In the genomic region with DNA sequence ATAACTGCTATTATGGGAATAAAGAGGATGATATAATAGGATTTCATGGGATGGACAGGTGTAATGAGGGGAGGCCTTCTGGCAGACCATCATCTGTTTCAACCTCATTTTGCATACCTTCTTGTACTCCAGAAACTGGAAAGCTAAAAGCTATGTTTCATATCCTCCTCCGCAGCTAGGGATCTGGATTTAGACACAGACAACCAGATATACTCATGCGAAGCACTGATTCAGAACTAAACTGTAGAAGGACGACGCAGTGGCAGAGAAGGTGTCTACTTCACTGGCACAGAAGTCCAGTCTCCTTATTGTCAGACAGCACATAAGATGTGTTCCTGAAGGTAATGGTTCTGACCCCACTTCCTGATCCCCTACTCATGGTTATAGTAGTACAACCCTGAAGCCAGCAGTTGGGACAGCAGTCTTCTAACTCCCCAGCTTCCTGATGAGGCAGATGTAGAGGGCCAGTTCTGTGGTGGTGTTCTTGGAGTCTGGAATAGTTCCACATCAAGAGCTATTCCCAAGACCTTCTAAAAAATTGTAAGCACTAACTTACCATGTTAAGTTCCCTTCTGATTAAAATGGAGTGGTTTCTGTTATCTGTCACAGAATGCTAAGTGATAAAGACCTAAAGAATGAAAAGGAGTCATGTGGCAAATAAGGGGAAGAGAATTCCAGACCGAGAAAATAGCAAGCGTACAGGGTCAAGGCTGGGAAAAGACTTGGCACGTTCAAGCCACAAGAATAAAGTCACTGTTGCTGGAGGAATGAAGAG, we compare ENCODE assay signal across 1 cellular context.
TF ChIP-seq lines count a peak whose summit lies in the region.

No MANE protein-coding gene starts in this region.

TF ChIP-seq in GM12878, 131 proteins besides CTCF, POLR2A, EP300 and RAD21 (continued from another document and continues in another):
- TF ChIP-seq, protein P1, sequence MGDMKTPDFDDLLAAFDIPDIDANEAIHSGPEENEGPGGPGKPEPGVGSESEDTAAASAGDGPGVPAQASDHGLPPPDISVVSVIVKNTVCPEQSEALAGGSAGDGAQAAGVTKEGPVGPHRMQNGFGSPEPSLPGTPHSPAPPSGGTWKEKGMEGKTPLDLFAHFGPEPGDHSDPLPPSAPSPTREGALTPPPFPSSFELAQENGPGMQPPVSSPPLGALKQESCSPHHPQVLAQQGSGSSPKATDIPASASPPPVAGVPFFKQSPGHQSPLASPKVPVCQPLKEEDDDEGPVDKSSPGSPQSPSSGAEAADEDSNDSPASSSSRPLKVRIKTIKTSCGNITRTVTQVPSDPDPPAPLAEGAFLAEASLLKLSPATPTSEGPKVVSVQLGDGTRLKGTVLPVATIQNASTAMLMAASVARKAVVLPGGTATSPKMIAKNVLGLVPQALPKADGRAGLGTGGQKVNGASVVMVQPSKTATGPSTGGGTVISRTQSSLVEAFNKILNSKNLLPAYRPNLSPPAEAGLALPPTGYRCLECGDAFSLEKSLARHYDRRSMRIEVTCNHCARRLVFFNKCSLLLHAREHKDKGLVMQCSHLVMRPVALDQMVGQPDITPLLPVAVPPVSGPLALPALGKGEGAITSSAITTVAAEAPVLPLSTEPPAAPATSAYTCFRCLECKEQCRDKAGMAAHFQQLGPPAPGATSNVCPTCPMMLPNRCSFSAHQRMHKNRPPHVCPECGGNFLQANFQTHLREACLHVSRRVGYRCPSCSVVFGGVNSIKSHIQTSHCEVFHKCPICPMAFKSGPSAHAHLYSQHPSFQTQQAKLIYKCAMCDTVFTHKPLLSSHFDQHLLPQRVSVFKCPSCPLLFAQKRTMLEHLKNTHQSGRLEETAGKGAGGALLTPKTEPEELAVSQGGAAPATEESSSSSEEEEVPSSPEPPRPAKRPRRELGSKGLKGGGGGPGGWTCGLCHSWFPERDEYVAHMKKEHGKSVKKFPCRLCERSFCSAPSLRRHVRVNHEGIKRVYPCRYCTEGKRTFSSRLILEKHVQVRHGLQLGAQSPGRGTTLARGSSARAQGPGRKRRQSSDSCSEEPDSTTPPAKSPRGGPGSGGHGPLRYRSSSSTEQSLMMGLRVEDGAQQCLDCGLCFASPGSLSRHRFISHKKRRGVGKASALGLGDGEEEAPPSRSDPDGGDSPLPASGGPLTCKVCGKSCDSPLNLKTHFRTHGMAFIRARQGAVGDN (IDR thresholded peaks at IDR 0.05): peak; percentile 42; the same call in 1 of the 2 replicates
- TF ChIP-seq POLR2AphosphoS2 (IDR thresholded peaks at IDR 0.05; ENCODE audit: low read depth, low read length) (no peak), EGR1 (IDR thresholded peaks at IDR 0.05; ENCODE audit: borderline replicate concordance in 1 of 2, low read depth in 2 of 2, low read length in 2 of 2) (peak in 1 of 2 experiments; percentile 60; a peak in 1 of 3 replicates), NR2F1 (conservative IDR thresholded peaks at IDR 0.05) (no peak), POLR2AphosphoS5 (IDR thresholded peaks at IDR 0.05; ENCODE audit: low read length) (peak; percentile 84), ATF7 (IDR thresholded peaks at IDR 0.05; ENCODE audit: low read depth) (0 out of 2 replicates have a peak, but pooled peaks have one; percentile 16), GATAD2B (conservative IDR thresholded peaks at IDR 0.05; ENCODE audit: low read depth) (no peak), DPF2 (IDR thresholded peaks at IDR 0.05) (peak; percentile 33; the same call in 1 of the 2 replicates), HDGF (IDR thresholded peaks at IDR 0.05) (no peak), SIN3A (IDR thresholded peaks at IDR 0.05; ENCODE audit: low read depth, low read length) (no peak), TCF12 (IDR thresholded peaks at IDR 0.05; ENCODE audit: low read depth, low read length) (no peak), FOXM1 (IDR thresholded peaks at IDR 0.05; ENCODE audit: low read depth, low read length) (peak; percentile 80; the same call in 1 of the 2 replicates), MEF2B (IDR thresholded peaks at IDR 0.05; ENCODE audit: partially characterized antibody, poor library complexity, severe bottlenecking) (peak; percentile 60), ZNF24 (IDR thresholded peaks at IDR 0.05) (no peak), CREM (IDR thresholded peaks at IDR 0.05; ENCODE audit: low read depth) (peak; percentile 80), KLF5 (IDR thresholded peaks at IDR 0.05; ENCODE audit: partially characterized antibody) (no peak), SUZ12 (IDR thresholded peaks at IDR 0.05; ENCODE audit: unreplicated experiment) (no peak), IKZF2 (IDR thresholded peaks at IDR 0.05) (peak; percentile 89 to 91), NFIC (IDR thresholded peaks at IDR 0.05; ENCODE audit: low read depth, low read length) (peak; percentile 88; the same call in 1 of the 2 replicates), CBX3 (IDR thresholded peaks at IDR 0.05; ENCODE audit: borderline replicate concordance, low read depth) (no peak), IRF4 (IDR thresholded peaks at IDR 0.05; ENCODE audit: low read depth, low read length) (peak; percentile 87), STAT3 (IDR thresholded peaks at IDR 0.05; ENCODE audit: low read depth, low read length) (0 out of 2 replicates have a peak, but pooled peaks have one; percentile 56), HDAC6 (IDR thresholded peaks at IDR 0.05; ENCODE audit: unreplicated experiment) (no peak), LARP7 (IDR thresholded peaks at IDR 0.05) (0 out of 2 replicates have a peak, but pooled peaks have one; percentile 31), PML (IDR thresholded peaks at IDR 0.05; ENCODE audit: low read length) (peak; percentile 65; the same call in 1 of the 2 replicates), SP1 (IDR thresholded peaks at IDR 0.05; ENCODE audit: low read depth, low read length) (peak; percentile 24), TAF1 (IDR thresholded peaks at IDR 0.05; ENCODE audit: borderline replicate concordance, low read depth, low read length) (0 out of 2 replicates have a peak, but pooled peaks have one; percentile 60), MEF2A (IDR thresholded peaks at IDR 0.05; ENCODE audit: insufficient read depth, low read depth, low read length) (peak; percentile 91), KAT2A (conservative IDR thresholded peaks at IDR 0.05; ENCODE audit: control insufficient read depth, low read depth, low read length) (no peak), POU2F2 (IDR thresholded peaks at IDR 0.05; ENCODE audit: borderline replicate concordance, low read depth, low read length) (peak; percentile 73; the same call in 2 of the 3 replicates), MTA2 (IDR thresholded peaks at IDR 0.05; ENCODE audit: low read depth) (0 out of 2 replicates have a peak, but pooled peaks have one; percentile 28), PAX8 (IDR thresholded peaks at IDR 0.05) (no peak), BACH1 (IDR thresholded peaks at IDR 0.05; ENCODE audit: borderline replicate concordance) (peak; percentile 9; the same call in 1 of the 2 replicates), ETV6 (conservative IDR thresholded peaks at IDR 0.05 in 1 of 2, IDR thresholded peaks at IDR 0.05 in 1 of 2; ENCODE audit: borderline replicate concordance in 1 of 2, low read depth in 1 of 2) (peak in 1 of 2 experiments; percentile 17; a peak in 1 of 4 replicates), SUPT20H (IDR thresholded peaks at IDR 0.05; ENCODE audit: borderline replicate concordance, control insufficient read depth, low read depth, low read length) (no peak), CBX5 (IDR thresholded peaks at IDR 0.05; ENCODE audit: low read depth) (peak; percentile 95), ZBED1 (IDR thresholded peaks at IDR 0.05; ENCODE audit: borderline replicate concordance) (peak; percentile 72; the same call in 1 of the 2 replicates)
- TF ChIP-seq, protein P2, sequence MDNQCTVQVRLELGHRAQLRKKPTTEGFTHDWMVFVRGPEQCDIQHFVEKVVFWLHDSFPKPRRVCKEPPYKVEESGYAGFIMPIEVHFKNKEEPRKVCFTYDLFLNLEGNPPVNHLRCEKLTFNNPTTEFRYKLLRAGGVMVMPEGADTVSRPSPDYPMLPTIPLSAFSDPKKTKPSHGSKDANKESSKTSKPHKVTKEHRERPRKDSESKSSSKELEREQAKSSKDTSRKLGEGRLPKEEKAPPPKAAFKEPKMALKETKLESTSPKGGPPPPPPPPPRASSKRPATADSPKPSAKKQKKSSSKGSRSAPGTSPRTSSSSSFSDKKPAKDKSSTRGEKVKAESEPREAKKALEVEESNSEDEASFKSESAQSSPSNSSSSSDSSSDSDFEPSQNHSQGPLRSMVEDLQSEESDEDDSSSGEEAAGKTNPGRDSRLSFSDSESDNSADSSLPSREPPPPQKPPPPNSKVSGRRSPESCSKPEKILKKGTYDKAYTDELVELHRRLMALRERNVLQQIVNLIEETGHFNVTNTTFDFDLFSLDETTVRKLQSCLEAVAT (IDR thresholded peaks at IDR 0.05): 0 out of 2 replicates have a peak, but pooled peaks have one; percentile 20
- TF ChIP-seq, protein P3, sequence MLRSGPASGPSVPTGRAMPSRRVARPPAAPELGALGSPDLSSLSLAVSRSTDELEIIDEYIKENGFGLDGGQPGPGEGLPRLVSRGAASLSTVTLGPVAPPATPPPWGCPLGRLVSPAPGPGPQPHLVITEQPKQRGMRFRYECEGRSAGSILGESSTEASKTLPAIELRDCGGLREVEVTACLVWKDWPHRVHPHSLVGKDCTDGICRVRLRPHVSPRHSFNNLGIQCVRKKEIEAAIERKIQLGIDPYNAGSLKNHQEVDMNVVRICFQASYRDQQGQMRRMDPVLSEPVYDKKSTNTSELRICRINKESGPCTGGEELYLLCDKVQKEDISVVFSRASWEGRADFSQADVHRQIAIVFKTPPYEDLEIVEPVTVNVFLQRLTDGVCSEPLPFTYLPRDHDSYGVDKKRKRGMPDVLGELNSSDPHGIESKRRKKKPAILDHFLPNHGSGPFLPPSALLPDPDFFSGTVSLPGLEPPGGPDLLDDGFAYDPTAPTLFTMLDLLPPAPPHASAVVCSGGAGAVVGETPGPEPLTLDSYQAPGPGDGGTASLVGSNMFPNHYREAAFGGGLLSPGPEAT (IDR thresholded peaks at IDR 0.05; ENCODE audit: low read depth): peak; percentile 76; the same call in 1 of the 2 replicates
- TF ChIP-seq, protein P4, sequence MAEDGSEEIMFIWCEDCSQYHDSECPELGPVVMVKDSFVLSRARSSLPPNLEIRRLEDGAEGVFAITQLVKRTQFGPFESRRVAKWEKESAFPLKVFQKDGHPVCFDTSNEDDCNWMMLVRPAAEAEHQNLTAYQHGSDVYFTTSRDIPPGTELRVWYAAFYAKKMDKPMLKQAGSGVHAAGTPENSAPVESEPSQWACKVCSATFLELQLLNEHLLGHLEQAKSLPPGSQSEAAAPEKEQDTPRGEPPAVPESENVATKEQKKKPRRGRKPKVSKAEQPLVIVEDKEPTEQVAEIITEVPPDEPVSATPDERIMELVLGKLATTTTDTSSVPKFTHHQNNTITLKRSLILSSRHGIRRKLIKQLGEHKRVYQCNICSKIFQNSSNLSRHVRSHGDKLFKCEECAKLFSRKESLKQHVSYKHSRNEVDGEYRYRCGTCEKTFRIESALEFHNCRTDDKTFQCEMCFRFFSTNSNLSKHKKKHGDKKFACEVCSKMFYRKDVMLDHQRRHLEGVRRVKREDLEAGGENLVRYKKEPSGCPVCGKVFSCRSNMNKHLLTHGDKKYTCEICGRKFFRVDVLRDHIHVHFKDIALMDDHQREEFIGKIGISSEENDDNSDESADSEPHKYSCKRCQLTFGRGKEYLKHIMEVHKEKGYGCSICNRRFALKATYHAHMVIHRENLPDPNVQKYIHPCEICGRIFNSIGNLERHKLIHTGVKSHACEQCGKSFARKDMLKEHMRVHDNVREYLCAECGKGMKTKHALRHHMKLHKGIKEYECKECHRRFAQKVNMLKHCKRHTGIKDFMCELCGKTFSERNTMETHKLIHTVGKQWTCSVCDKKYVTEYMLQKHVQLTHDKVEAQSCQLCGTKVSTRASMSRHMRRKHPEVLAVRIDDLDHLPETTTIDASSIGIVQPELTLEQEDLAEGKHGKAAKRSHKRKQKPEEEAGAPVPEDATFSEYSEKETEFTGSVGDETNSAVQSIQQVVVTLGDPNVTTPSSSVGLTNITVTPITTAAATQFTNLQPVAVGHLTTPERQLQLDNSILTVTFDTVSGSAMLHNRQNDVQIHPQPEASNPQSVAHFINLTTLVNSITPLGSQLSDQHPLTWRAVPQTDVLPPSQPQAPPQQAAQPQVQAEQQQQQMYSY (CRISPR knock-in tag; IDR thresholded peaks at IDR 0.05): no peak
- TF ChIP-seq, protein P5, sequence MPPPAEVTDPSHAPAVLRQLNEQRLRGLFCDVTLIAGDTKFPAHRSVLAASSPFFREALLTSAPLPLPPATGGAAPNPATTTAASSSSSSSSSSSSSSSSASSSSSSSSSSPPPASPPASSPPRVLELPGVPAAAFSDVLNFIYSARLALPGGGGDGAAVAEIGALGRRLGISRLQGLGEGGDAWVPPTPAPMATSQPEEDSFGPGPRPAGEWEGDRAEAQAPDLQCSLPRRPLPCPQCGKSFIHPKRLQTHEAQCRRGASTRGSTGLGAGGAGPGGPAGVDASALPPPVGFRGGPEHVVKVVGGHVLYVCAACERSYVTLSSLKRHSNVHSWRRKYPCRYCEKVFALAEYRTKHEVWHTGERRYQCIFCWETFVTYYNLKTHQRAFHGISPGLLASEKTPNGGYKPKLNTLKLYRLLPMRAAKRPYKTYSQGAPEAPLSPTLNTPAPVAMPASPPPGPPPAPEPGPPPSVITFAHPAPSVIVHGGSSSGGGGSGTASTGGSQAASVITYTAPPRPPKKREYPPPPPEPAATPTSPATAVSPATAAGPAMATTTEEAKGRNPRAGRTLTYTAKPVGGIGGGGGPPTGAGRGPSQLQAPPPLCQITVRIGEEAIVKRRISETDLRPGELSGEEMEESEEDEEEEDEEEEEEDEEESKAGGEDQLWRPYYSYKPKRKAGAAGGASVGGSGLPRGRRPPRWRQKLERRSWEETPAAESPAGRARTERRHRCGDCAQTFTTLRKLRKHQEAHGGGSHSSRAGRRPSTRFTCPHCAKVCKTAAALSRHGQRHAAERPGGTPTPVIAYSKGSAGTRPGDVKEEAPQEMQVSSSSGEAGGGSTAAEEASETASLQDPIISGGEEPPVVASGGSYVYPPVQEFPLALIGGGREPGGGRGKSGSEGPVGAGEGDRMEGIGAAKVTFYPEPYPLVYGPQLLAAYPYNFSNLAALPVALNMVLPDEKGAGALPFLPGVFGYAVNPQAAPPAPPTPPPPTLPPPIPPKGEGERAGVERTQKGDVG (CRISPR knock-in tag; IDR thresholded peaks at IDR 0.05): no peak
- TF ChIP-seq, protein P6, sequence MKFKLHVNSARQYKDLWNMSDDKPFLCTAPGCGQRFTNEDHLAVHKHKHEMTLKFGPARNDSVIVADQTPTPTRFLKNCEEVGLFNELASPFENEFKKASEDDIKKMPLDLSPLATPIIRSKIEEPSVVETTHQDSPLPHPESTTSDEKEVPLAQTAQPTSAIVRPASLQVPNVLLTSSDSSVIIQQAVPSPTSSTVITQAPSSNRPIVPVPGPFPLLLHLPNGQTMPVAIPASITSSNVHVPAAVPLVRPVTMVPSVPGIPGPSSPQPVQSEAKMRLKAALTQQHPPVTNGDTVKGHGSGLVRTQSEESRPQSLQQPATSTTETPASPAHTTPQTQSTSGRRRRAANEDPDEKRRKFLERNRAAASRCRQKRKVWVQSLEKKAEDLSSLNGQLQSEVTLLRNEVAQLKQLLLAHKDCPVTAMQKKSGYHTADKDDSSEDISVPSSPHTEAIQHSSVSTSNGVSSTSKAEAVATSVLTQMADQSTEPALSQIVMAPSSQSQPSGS (IDR thresholded peaks at IDR 0.05; ENCODE audit: low read length): peak; percentile 88
- TF ChIP-seq, protein P7, sequence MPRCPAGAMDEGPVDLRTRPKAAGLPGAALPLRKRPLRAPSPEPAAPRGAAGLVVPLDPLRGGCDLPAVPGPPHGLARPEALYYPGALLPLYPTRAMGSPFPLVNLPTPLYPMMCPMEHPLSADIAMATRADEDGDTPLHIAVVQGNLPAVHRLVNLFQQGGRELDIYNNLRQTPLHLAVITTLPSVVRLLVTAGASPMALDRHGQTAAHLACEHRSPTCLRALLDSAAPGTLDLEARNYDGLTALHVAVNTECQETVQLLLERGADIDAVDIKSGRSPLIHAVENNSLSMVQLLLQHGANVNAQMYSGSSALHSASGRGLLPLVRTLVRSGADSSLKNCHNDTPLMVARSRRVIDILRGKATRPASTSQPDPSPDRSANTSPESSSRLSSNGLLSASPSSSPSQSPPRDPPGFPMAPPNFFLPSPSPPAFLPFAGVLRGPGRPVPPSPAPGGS (IDR thresholded peaks at IDR 0.05; ENCODE audit: borderline replicate concordance, insufficient read depth, low read depth, low read length, poor library complexity, severe bottlenecking): no peak
